Comparison of ENCODE assay signal across 1 cellular context in the genomic region with DNA sequence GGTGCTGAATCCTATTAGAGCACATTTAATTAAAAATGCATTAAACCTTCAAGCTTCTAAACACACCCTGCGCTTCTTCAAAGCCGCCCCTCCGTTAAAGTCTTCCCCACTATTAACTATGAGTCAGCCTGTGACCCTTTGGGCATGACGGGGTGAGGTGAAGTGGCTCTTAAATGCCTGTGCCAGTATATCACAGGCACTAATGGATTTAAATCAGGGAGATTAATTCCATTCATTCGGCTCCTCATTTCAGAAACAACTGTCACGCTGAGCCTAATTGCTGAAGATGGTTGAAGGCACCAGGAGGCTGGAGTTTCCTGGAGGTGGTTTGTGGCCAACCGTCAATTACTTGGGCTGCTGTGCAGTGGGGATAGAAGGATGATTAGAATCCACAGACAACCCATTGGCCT.
TF ChIP-seq lines count a peak whose summit lies in the region.

No MANE protein-coding gene starts in this region.

TF ChIP-seq in IMR-90, 13 proteins besides CTCF, POLR2A, EP300 and RAD21 (continued from another document):
- TF ChIP-seq MXI1 (IDR thresholded peaks at IDR 0.05; ENCODE audit: borderline replicate concordance, low read depth, low read length): no peak
- no peak for TF ChIP-seq MAFK (IDR thresholded peaks at IDR 0.05; ENCODE audit: low read depth, low read length)
- TF ChIP-seq RFX5 (IDR thresholded peaks at IDR 0.05; ENCODE audit: low read depth, low read length): no peak
- TF ChIP-seq, protein P1, sequence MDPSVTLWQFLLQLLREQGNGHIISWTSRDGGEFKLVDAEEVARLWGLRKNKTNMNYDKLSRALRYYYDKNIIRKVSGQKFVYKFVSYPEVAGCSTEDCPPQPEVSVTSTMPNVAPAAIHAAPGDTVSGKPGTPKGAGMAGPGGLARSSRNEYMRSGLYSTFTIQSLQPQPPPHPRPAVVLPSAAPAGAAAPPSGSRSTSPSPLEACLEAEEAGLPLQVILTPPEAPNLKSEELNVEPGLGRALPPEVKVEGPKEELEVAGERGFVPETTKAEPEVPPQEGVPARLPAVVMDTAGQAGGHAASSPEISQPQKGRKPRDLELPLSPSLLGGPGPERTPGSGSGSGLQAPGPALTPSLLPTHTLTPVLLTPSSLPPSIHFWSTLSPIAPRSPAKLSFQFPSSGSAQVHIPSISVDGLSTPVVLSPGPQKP (IDR thresholded peaks at IDR 0.05; ENCODE audit: borderline replicate concordance, low read depth, low read length): no peak
- TF ChIP-seq, protein P2, sequence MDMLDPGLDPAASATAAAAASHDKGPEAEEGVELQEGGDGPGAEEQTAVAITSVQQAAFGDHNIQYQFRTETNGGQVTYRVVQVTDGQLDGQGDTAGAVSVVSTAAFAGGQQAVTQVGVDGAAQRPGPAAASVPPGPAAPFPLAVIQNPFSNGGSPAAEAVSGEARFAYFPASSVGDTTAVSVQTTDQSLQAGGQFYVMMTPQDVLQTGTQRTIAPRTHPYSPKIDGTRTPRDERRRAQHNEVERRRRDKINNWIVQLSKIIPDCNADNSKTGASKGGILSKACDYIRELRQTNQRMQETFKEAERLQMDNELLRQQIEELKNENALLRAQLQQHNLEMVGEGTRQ (IDR thresholded peaks at IDR 0.05; ENCODE audit: low read depth, low read length): no peak
